20 cellular contexts compared by ENCODE assay signal in genomic region chr2:42185200-42185921, GRCh38. TPM values are rescaled to one million over a fixed set of nuclear protein-coding genes. Genes with fewer than 3 reads are reported as not detected.
A peak's percentile ranks its signal among the peaks of the same experiment; 100 is the strongest.
DNase-seq lines count a peak whose midpoint lies in the region; ATAC-seq and TF ChIP-seq lines count a peak whose summit lies in the region.
"Had no signal": no experiment of that assay in that cellular context is flagged by ENCODE, and none has a peak within 500 bp of the region (broad histone marks: within the 10 kb centered on the region; RNA-seq: fewer than 3 reads in every experiment).

No MANE protein-coding gene starts in this region.

- peak; percentile 41 for DNase-seq in GM23248
- no peak for DNase-seq in adipocyte (ENCODE audit: low read depth)
- DNase-seq in immature natural killer cell = no peak
- no peak for DNase-seq in stimulated activated effector memory CD8-positive, alpha-beta T cell treated with anti-CD3 and anti-CD28 coated beads, Interleukin-12 subunit alpha, Interleukin-12 subunit beta, amount 100 ng/mL, for 72 hours (ENCODE audit: low spot score in 2 of 2)
- no peak for DNase-seq in BE2C
- DNase-seq in DMS153 treated with DMSO at 0.1 percent for 48 hours (lab: John Stamatoyannopoulos, UW; ENCODE audit: unreplicated experiment) = no peak
- no peak for DNase-seq in SJCRH30
- DNase-seq: activated naive CD8-positive, alpha-beta T cell treated with anti-CD3 and anti-CD28 coated beads, Interleukin-2, amount 50 U/mL, for 24 hours; activated T-cell treated with anti-CD3 and anti-CD28 coated beads, Interleukin-2, amount 50 U/mL, for 48 hours; DMS153; HCEC 1CT; mammary epithelial cell; NCI-H146; NCI-H226; right cardiac atrium; stimulated activated CD4-positive, alpha-beta T cell treated with anti-CD3 and anti-CD28 coated beads, Interleukin-1b, Interleukin-23, amount 100 ng/mL, for 48 hours; transverse colon had no signal

- H3K79me2 ChIP-seq in GM23248 (ENCODE audit: insufficient read depth) = peaks cover 89% of the 10 kb centered on the region

- H2AFZ ChIP-seq in GM23248 = peak overlapping the region; percentile 16

- H3K4me1 ChIP-seq in GM23248 (ENCODE audit: insufficient read depth) (peaks cover 16% of the 10 kb centered on the region), adipocyte (ENCODE audit: control insufficient read depth, insufficient read depth, low read length) (peaks cover 36% of the 10 kb centered on the region), BE2C (peaks cover 26% of the 10 kb centered on the region), SJCRH30 (peaks cover 21% of the 10 kb centered on the region)

- H3K9ac ChIP-seq in GM23248 (no peak overlapping the region), adipocyte (ENCODE audit: low read length) (peak overlapping the region; percentile 41)
- H3K9ac ChIP-seq: BLaER1 had no signal

- in situ Hi-C loops in GM23248 (cut with MboI) = no loop called here

- no peaks in the 10 kb centered on the region for H3K36me3 ChIP-seq in GM23248 (ENCODE audit: low read depth)
- no peaks in the 10 kb centered on the region for H3K36me3 ChIP-seq in adipocyte (ENCODE audit: control insufficient read depth, insufficient read depth, low read length, severe bottlenecking)
- peaks cover 13% of the 10 kb centered on the region for H3K36me3 ChIP-seq in BE2C
- peaks cover 4% of the 10 kb centered on the region; the same call in 1 of the 2 replicates for H3K36me3 ChIP-seq in SJCRH30
- H3K36me3 ChIP-seq: BLaER1, SJSA1 had no signal

- H3K4me2 ChIP-seq in GM23248 (ENCODE audit: unreplicated experiment) = no peak overlapping the region
- H3K4me2 ChIP-seq: BLaER1 had no signal

- no peaks in the 10 kb centered on the region for H3K9me3 Mint-ChIP-seq in immature natural killer cell
- H3K9me3 Mint-ChIP-seq in stimulated activated effector memory CD8-positive, alpha-beta T cell treated with anti-CD3 and anti-CD28 coated beads, Interleukin-12 subunit alpha, Interleukin-12 subunit beta, amount 100 ng/mL, for 72 hours = no peaks in the 10 kb centered on the region
- H3K9me3 Mint-ChIP-seq: activated naive CD8-positive, alpha-beta T cell treated with anti-CD3 and anti-CD28 coated beads, Interleukin-2, amount 50 U/mL, for 24 hours had no signal

- H3K9me2 ChIP-seq in GM23248 (ENCODE audit: insufficient read depth) = no peaks in the 10 kb centered on the region

- H3K4me1 Mint-ChIP-seq in immature natural killer cell = peaks cover 46 to 68% of the 10 kb centered on the region in 2 donors
- peaks cover 62% of the 10 kb centered on the region for H3K4me1 Mint-ChIP-seq in stimulated activated effector memory CD8-positive, alpha-beta T cell treated with anti-CD3 and anti-CD28 coated beads, Interleukin-12 subunit alpha, Interleukin-12 subunit beta, amount 100 ng/mL, for 72 hours

- H3K9me3 ChIP-seq in GM23248 (ENCODE audit: low read depth) (no peaks in the 10 kb centered on the region), adipocyte (ENCODE audit: control insufficient read depth, low read length) (no peaks in the 10 kb centered on the region), BE2C (no peaks in the 10 kb centered on the region), SJCRH30 (replicated peaks) (no peaks in the 10 kb centered on the region)
- H3K9me3 ChIP-seq: BLaER1, SJSA1, transverse colon had no signal

- H3K27ac ChIP-seq in GM23248 = peak overlapping the region; percentile 10; the same call in 1 of the 2 replicates
- H3K27ac ChIP-seq in SJCRH30 = no peak overlapping the region
- H3K27ac ChIP-seq: BLaER1, SJSA1, transverse colon had no signal

- WGBS in GM23248 (ENCODE audit: low coverage in 1 of 2, low lambda C conversion rate in 2 of 2, missing lambda C conversion rate in 2 of 2), 2 experiments = 22 to 24% methylated on average over 6 of the region's 6 CpGs

- no peak overlapping the region for H3K4me3 Mint-ChIP-seq in immature natural killer cell
- H3K4me3 Mint-ChIP-seq in stimulated activated effector memory CD8-positive, alpha-beta T cell treated with anti-CD3 and anti-CD28 coated beads, Interleukin-12 subunit alpha, Interleukin-12 subunit beta, amount 100 ng/mL, for 72 hours = no peak overlapping the region
- H3K4me3 Mint-ChIP-seq: activated naive CD8-positive, alpha-beta T cell treated with anti-CD3 and anti-CD28 coated beads, Interleukin-2, amount 50 U/mL, for 24 hours; neural crest cell had no signal

- H3K27me3 Mint-ChIP-seq in immature natural killer cell (ENCODE audit: low read depth in 3 of 3) = peaks cover 2 to 3% (median 3%) of the 10 kb centered on the region in 3 donors
- H3K27me3 Mint-ChIP-seq: activated naive CD8-positive, alpha-beta T cell treated with anti-CD3 and anti-CD28 coated beads, Interleukin-2, amount 50 U/mL, for 24 hours had no signal

- ATAC-seq in stimulated activated effector memory CD8-positive, alpha-beta T cell treated with anti-CD3 and anti-CD28 coated beads, Interleukin-12 subunit alpha, Interleukin-12 subunit beta, amount 100 ng/mL, for 72 hours = no peak
- ATAC-seq: activated naive CD8-positive, alpha-beta T cell treated with anti-CD3 and anti-CD28 coated beads, Interleukin-2, amount 50 U/mL, for 24 hours had no signal

- peak overlapping the region in 4 of 6 donors; percentile 7 to 84 (median 56) for H3K27ac Mint-ChIP-seq in immature natural killer cell
- H3K27ac Mint-ChIP-seq in stimulated activated effector memory CD8-positive, alpha-beta T cell treated with anti-CD3 and anti-CD28 coated beads, Interleukin-12 subunit alpha, Interleukin-12 subunit beta, amount 100 ng/mL, for 72 hours = peak overlapping the region; percentile 2
- H3K27ac Mint-ChIP-seq: activated naive CD8-positive, alpha-beta T cell treated with anti-CD3 and anti-CD28 coated beads, Interleukin-2, amount 50 U/mL, for 24 hours had no signal

- no peak for TF ChIP-seq CTCF in BE2C (IDR thresholded peaks at IDR 0.05; ENCODE audit: low read depth, low read length)

- no peak overlapping the region for H3K4me3 ChIP-seq in GM23248
- peak overlapping the region; percentile 32 for H3K4me3 ChIP-seq in adipocyte (ENCODE audit: low read length)
- no peak overlapping the region for H3K4me3 ChIP-seq in BE2C (ENCODE audit: low read depth, low read length)
- H3K4me3 ChIP-seq in SJCRH30 = no peak overlapping the region
- H3K4me3 ChIP-seq: BLaER1, SJSA1, transverse colon had no signal

- H4K20me1 ChIP-seq in GM23248 (ENCODE audit: insufficient read depth) = no peaks in the 10 kb centered on the region

- H3K27me3 ChIP-seq in GM23248 (replicated peaks; ENCODE audit: insufficient read depth) (no peaks in the 10 kb centered on the region), adipocyte (replicated peaks; ENCODE audit: control insufficient read depth, insufficient read depth, low read length) (no peaks in the 10 kb centered on the region), BE2C (no peaks in the 10 kb centered on the region), SJCRH30 (no peaks in the 10 kb centered on the region)
- H3K27me3 ChIP-seq: BLaER1, SJSA1, transverse colon had no signal

- peaks cover 0 to 4% (median 2%) of the 10 kb centered on the region in 3 donors for H3K36me3 Mint-ChIP-seq in immature natural killer cell
- H3K36me3 Mint-ChIP-seq in stimulated activated effector memory CD8-positive, alpha-beta T cell treated with anti-CD3 and anti-CD28 coated beads, Interleukin-12 subunit alpha, Interleukin-12 subunit beta, amount 100 ng/mL, for 72 hours = peaks cover 13% of the 10 kb centered on the region

- no peaks in the 10 kb centered on the region for H3F3A ChIP-seq in GM23248 (ENCODE audit: insufficient read depth)

RNA-seq across cellular contexts. Expression of gene EML4, which starts 16.2 kb away (rescaled TPM):
- total RNA-seq in GM23248 (2014; rRNA removed; shearing (Covaris generic)) = 19.3 and 21.8 TPM in 2 replicates
- polyA plus RNA-seq in GM23248 (2016; fragmentation: Nextera tagmentation; extraction: Ambion mirVana) = 21.0 and 21.7 TPM in 2 replicates
- 10 to 100 TPM; 16.1 to 35.3 (median 28.9) TPM for polyA plus RNA-seq in immature natural killer cell
- polyA plus RNA-seq in BE2C (2012; ENCODE audit: insufficient read depth, insufficient read length, low read depth) = 128 TPM
- total RNA-seq in SJCRH30 (2014; rRNA removed; shearing (Covaris generic)) = 117 and 128 TPM in 2 replicates
